8 cellular contexts compared by ENCODE assay signal in genomic region chr19:46785980-46786235, GRCh38. TPM values are rescaled to one million over a fixed set of nuclear protein-coding genes. Genes with fewer than 3 reads are reported as not detected.
DNase-seq lines count a peak whose midpoint lies in the region; ATAC-seq, FAIRE-seq and TF ChIP-seq lines count a peak whose summit lies in the region.

No MANE protein-coding gene starts in this region.

- peak overlapping the region; percentile 80 to 96 (median 86) for H3K27ac ChIP-seq in Peyer's patch
- peak overlapping the region; percentile 95 to 96 (median 96) for H3K27ac ChIP-seq in esophagus squamous epithelium
- H3K27ac ChIP-seq in psoas muscle: peak overlapping the region; percentile 65

- peaks cover 0 to 33% (median 16%) of the 10 kb centered on the region in 4 donors for H3K4me1 ChIP-seq in Peyer's patch
- peaks cover 39 to 83% (median 42%) of the 10 kb centered on the region in 3 donors for H3K4me1 ChIP-seq in esophagus squamous epithelium
- H3K4me1 ChIP-seq in psoas muscle: peaks cover 9% of the 10 kb centered on the region

- DNase-seq in GM06990 (ENCODE audit: extremely low read depth, insufficient read length) (no peak), Peyer's patch (no peak), esophagus squamous epithelium (lab: John Stamatoyannopoulos, UW) (no peak), psoas muscle (no peak), KBM-7 (no peak), cortex of kidney (lab: John Stamatoyannopoulos, UW) (no peak), NK-92 (lab: John Stamatoyannopoulos, UW; ENCODE audit: unreplicated experiment) (no peak), GM12892 (ENCODE audit: insufficient read length) (no peak)

- no peak for ATAC-seq in psoas muscle

- TF ChIP-seq CTCF in GM06990 (IDR thresholded peaks at IDR 0.05; ENCODE audit: insufficient read depth, low read length, poor library complexity, severe bottlenecking): no peak
- no peak for TF ChIP-seq CTCF in Peyer's patch (IDR thresholded peaks at IDR 0.05)
- no peak for TF ChIP-seq CTCF in esophagus squamous epithelium (IDR thresholded peaks at IDR 0.05)
- TF ChIP-seq CTCF in psoas muscle (IDR thresholded peaks at IDR 0.05): no peak

- TF ChIP-seq POLR2A in Peyer's patch (IDR thresholded peaks at IDR 0.05) (no peak), esophagus squamous epithelium (IDR thresholded peaks at IDR 0.05) (no peak), GM12892 (IDR thresholded peaks at IDR 0.05; ENCODE audit: low read depth, low read length) (no peak)

- intact Hi-C loops in esophagus squamous epithelium (cut with DNase I): no loop called here
- intact Hi-C loops in psoas muscle (cut with DNase I): loop anchor here in 1 of 2 donors (5.0 kb wide), 1 partner anchor 41 kb away; no protein-coding TSS in a partner anchor

- WGBS in esophagus squamous epithelium, 2 donors: 33 to 40% methylated on average over 4 of the region's 4 CpGs
- 48 to 81% (median 52%) methylated on average over 4 of the region's 4 CpGs for WGBS in psoas muscle, 3 donors

- FAIRE-seq in GM12892 (lab: Jason Lieb, UNC): no peak

- no peaks in the 10 kb centered on the region for H3K27me3 ChIP-seq in GM06990 (replicated peaks; ENCODE audit: control insufficient read depth, insufficient read depth, low read length)
- H3K27me3 ChIP-seq in Peyer's patch: no peaks in the 10 kb centered on the region
- no peaks in the 10 kb centered on the region for H3K27me3 ChIP-seq in esophagus squamous epithelium
- peaks cover 0 to 24% (median 4%) of the 10 kb centered on the region in 3 donors for H3K27me3 ChIP-seq in psoas muscle (ENCODE audit: insufficient read depth in 3 of 3, low read length in 2 of 3)

- H3K9me3 ChIP-seq in Peyer's patch (no peaks in the 10 kb centered on the region), esophagus squamous epithelium (no peaks in the 10 kb centered on the region), psoas muscle (no peaks in the 10 kb centered on the region)

- peak overlapping the region; percentile 89 for H3K4me3 ChIP-seq in GM06990 (replicated peaks; ENCODE audit: low read depth, low read length)
- peak overlapping the region; percentile 82 to 90 (median 86) for H3K4me3 ChIP-seq in Peyer's patch
- H3K4me3 ChIP-seq in esophagus squamous epithelium: peak overlapping the region; percentile 69 to 97 (median 92)
- peak overlapping the region; percentile 67 for H3K4me3 ChIP-seq in psoas muscle

- in situ Hi-C loops in KBM-7 (cut with MboI; ENCODE audit: low pct_unique_long_range_greater_than_20kb, low sequenced_read_pairs): no loop called here

- H3K36me3 ChIP-seq in GM06990 (ENCODE audit: control insufficient read depth, insufficient read depth, low read length) (peaks cover 14% of the 10 kb centered on the region), Peyer's patch (peaks cover 0 to 27% (median 0%) of the 10 kb centered on the region in 3 donors), esophagus squamous epithelium (peaks cover 10 to 42% (median 24%) of the 10 kb centered on the region in 3 donors), psoas muscle (ENCODE audit: insufficient read depth in 1 of 2, low read depth in 1 of 2) (peaks cover 0 to 1% of the 10 kb centered on the region in 2 donors)

RNA-seq across cellular contexts. Expression of gene SLC1A5, which starts 2.5 kb away (rescaled TPM):
- total RNA-seq in Peyer's patch: 10 to 100 TPM; 19.8 to 34.7 (median 31.2) TPM
- total RNA-seq in esophagus squamous epithelium: 100 to 1,000 TPM in 3 of 4 donors, 10 to 100 TPM in 1; 97.3 to 156 (median 114) TPM
- 10 to 100 TPM in 1 of 4 donors, 1 to 10 TPM in 3; 5.4 to 12.6 (median 8.2) TPM for total RNA-seq in psoas muscle
- polyA plus RNA-seq in psoas muscle: 10 to 100 TPM in 1 of 3 donors, 1 to 10 TPM in 2; 3.2 to 10.3 (median 3.4) TPM
- 31.0 TPM for polyA plus RNA-seq in GM12892 (2012; ENCODE audit: missing spikeins)

RNA-seq across cellular contexts. Expression of gene STRN4, which starts 39.7 kb away (rescaled TPM):
- 100 to 1,000 TPM in 3 of 4 donors, 10 to 100 TPM in 1; 80.9 to 146 (median 116) TPM for total RNA-seq in Peyer's patch
- 10 to 100 TPM; 60.1 to 86.4 (median 69.7) TPM for total RNA-seq in esophagus squamous epithelium
- total RNA-seq in psoas muscle: 10 to 100 TPM; 28.6 to 72.3 (median 40.6) TPM
- 10 to 100 TPM; 45.2 to 53.9 (median 46.2) TPM for polyA plus RNA-seq in psoas muscle
- polyA plus RNA-seq in GM12892 (2012; ENCODE audit: missing spikeins): 26.8 TPM

RNA-seq across cellular contexts. Expression of gene FKRP, which starts 40.1 kb away (rescaled TPM):
- 10 to 100 TPM in 3 of 4 donors, 1 to 10 TPM in 1; 9.1 to 18.6 (median 15.3) TPM for total RNA-seq in Peyer's patch
- total RNA-seq in esophagus squamous epithelium: 10 to 100 TPM in 1 of 4 donors, 1 to 10 TPM in 3; 5.6 to 12.6 (median 9.3) TPM
- total RNA-seq in psoas muscle: 10 to 100 TPM; 14.4 to 24.5 (median 20.3) TPM
- polyA plus RNA-seq in psoas muscle: 10 to 100 TPM; 11.6 to 15.0 (median 13.1) TPM
- polyA plus RNA-seq in GM12892 (2012; ENCODE audit: missing spikeins): 4.0 TPM
